In genomic region chr7:2634265-2635145, GRCh38 we compare ENCODE assay signal across 9 cellular contexts. TPM values are rescaled to one million over a fixed set of nuclear protein-coding genes. Genes with fewer than 3 reads are reported as not detected.
DNase-seq lines count a peak whose midpoint lies in the region; ATAC-seq and TF ChIP-seq lines count a peak whose summit lies in the region.
"Had no signal": no experiment of that assay in that cellular context is flagged by ENCODE, and none has a peak within 500 bp of the region (broad histone marks: within the 10 kb centered on the region; RNA-seq: fewer than 3 reads in every experiment).

No MANE protein-coding gene starts in this region.

- H3K4me1 Mint-ChIP-seq in IgD-negative memory B cell, result peaks cover 12 to 21% (median 16%) of the 10 kb centered on the region in 3 donors
- H3K4me1 Mint-ChIP-seq in naive thymus-derived CD4-positive, alpha-beta T cell, result peaks cover 0 to 19% (median 15%) of the 10 kb centered on the region in 7 donors

- POLR2A ChIA-PET in AG04450 (lab: Yijun Ruan, JAX), result interaction anchor here (1.0 to 1.4 kb wide), 2 partner anchors 16 to 34 kb away, joined by 5 to 6 read pairs; no protein-coding TSS in a partner anchor
- POLR2A ChIA-PET in naive thymus-derived CD4-positive, alpha-beta T cell (lab: Charles Lee), result no interaction called here

- no peak for ATAC-seq in naive thymus-derived CD4-positive, alpha-beta T cell
- no peak for ATAC-seq in GM19023 (IDR thresholded peaks at IDR 0.05; ENCODE audit: unreplicated experiment)

- peak overlapping the region in 2 of 3 donors; percentile 48 to 56 for H3K27ac Mint-ChIP-seq in IgD-negative memory B cell
- peak overlapping the region in 5 of 9 donors; percentile 16 to 86 (median 60) for H3K27ac Mint-ChIP-seq in naive thymus-derived CD4-positive, alpha-beta T cell

- no peaks in the 10 kb centered on the region for H3K27me3 ChIP-seq in AG04450 (ENCODE audit: control insufficient read depth, insufficient read depth, low read length)
- no peaks in the 10 kb centered on the region for H3K27me3 ChIP-seq in colonic mucosa
- H3K27me3 ChIP-seq in naive thymus-derived CD4-positive, alpha-beta T cell (ENCODE audit: control insufficient read depth in 2 of 2, insufficient read depth in 2 of 2, low read length in 2 of 2), result no peaks in the 10 kb centered on the region

- peak overlapping the region; percentile 52 to 97 (median 76) for H3K4me3 Mint-ChIP-seq in IgD-negative memory B cell
- H3K4me3 Mint-ChIP-seq in naive thymus-derived CD4-positive, alpha-beta T cell, result peak overlapping the region; percentile 48 to 96 (median 89)

- H3K9me3 ChIP-seq in AG04450 (ENCODE audit: control insufficient read depth, insufficient read depth, low read length) (no peaks in the 10 kb centered on the region; the same call in 1 of the 2 replicates), colonic mucosa (no peaks in the 10 kb centered on the region)
- H3K9me3 ChIP-seq in naive thymus-derived CD4-positive, alpha-beta T cell (ENCODE audit: control insufficient read depth in 2 of 3, low read length in 3 of 3), result no peaks in the 10 kb centered on the region

- CTCF ChIA-PET in AG04450 (lab: Charles Lee), result interaction anchor here (1.1 kb wide), 1 partner anchor 45 kb away, joined by 3 read pairs; no protein-coding TSS in a partner anchor
- CTCF ChIA-PET in naive thymus-derived CD4-positive, alpha-beta T cell (lab: Charles Lee), result no interaction called here

- no peaks in the 10 kb centered on the region for H3K27me3 Mint-ChIP-seq in IgD-negative memory B cell
- no peaks in the 10 kb centered on the region for H3K27me3 Mint-ChIP-seq in naive thymus-derived CD4-positive, alpha-beta T cell

- H3K4me1 ChIP-seq in colonic mucosa, result peaks cover 12% of the 10 kb centered on the region
- H3K4me1 ChIP-seq in naive thymus-derived CD4-positive, alpha-beta T cell (ENCODE audit: control insufficient read depth in 2 of 2, insufficient read depth in 2 of 2, low read length in 2 of 2), result peaks cover 3 to 16% of the 10 kb centered on the region in 2 donors

- peak overlapping the region; percentile 95 for H3K4me3 ChIP-seq in AG04450 (ENCODE audit: low read depth, low read length)
- H3K4me3 ChIP-seq in colonic mucosa, result no peak overlapping the region
- H3K4me3 ChIP-seq in naive thymus-derived CD4-positive, alpha-beta T cell (ENCODE audit: low read length), result no peak overlapping the region

- no peaks in the 10 kb centered on the region for H3K36me3 Mint-ChIP-seq in IgD-negative memory B cell
- no peaks in the 10 kb centered on the region for H3K36me3 Mint-ChIP-seq in naive thymus-derived CD4-positive, alpha-beta T cell

- no peak for TF ChIP-seq CTCF in AG04450 (IDR thresholded peaks at IDR 0.05; ENCODE audit: low read depth, low read length)
- no peak for TF ChIP-seq CTCF in colonic mucosa (IDR thresholded peaks at IDR 0.05)

- peak overlapping the region; percentile 56 to 94 for H3K9ac ChIP-seq in colonic mucosa (ENCODE audit: low read depth in 2 of 2, low read length in 2 of 2)

- H3K9me3 Mint-ChIP-seq in IgD-negative memory B cell, result no peaks in the 10 kb centered on the region
- H3K9me3 Mint-ChIP-seq in naive thymus-derived CD4-positive, alpha-beta T cell, result no peaks in the 10 kb centered on the region

- H3K36me3 ChIP-seq in colonic mucosa, result no peaks in the 10 kb centered on the region
- peaks cover 0 to 5% (median 0%) of the 10 kb centered on the region in 3 experiments for H3K36me3 ChIP-seq in naive thymus-derived CD4-positive, alpha-beta T cell (ENCODE audit: control insufficient read depth in 2 of 3, insufficient read depth in 3 of 3, low read length in 3 of 3)

- DNase-seq in AG04450 (ENCODE audit: low read depth, low spot score), result no peak
- no peak for DNase-seq in colonic mucosa
- DNase-seq in naive thymus-derived CD4-positive, alpha-beta T cell, result no peak
- no peak for DNase-seq in HPDE6-E6E7 (ENCODE audit: extremely low spot score)
- DNase-seq in cerebellar cortex (ENCODE audit: low spot score), result no peak
- no peak for DNase-seq in ecto neural progenitor cell (ENCODE audit: low spot score)
- DNase-seq: effector memory CD4-positive, alpha-beta T cell had no signal

- intact Hi-C loops in colonic mucosa (cut with DNase I), result no loop called here
- intact Hi-C loops in naive thymus-derived CD4-positive, alpha-beta T cell (cut with micrococcal nuclease), result loop anchor here (5.0 kb wide), 3 partner anchors 73 to 322 kb away; partner anchors contain the start of genes CHST12 (in 1 of the 2) and SNX8 (in 1 of the 2)

- H3K27ac ChIP-seq in AG04450 (ENCODE audit: low read depth, low read length) (peak overlapping the region; percentile 94), colonic mucosa (peak overlapping the region; percentile 81)
- peak overlapping the region; percentile 79 for H3K27ac ChIP-seq in naive thymus-derived CD4-positive, alpha-beta T cell (ENCODE audit: low read depth, low read length)

RNA-seq across cellular contexts. Expression of gene TTYH3, which starts 2.7 kb away (rescaled TPM):
- 30.8 and 50.7 TPM in 2 replicates for polyA plus RNA-seq in AG04450 (2011; rRNA removed)
- polyA minus RNA-seq in AG04450 (2011; rRNA and poly(A)+ RNA removed), result 23.1 and 24.5 TPM in 2 replicates
- 2.0 TPM for polyA plus RNA-seq in IgD-negative memory B cell
- total RNA-seq in colonic mucosa, result 10 to 100 TPM; 50.0 to 59.5 TPM
- total RNA-seq in naive thymus-derived CD4-positive, alpha-beta T cell, result 100 to 1,000 TPM in 1 of 5 experiments, 10 to 100 TPM in 4; 15.9 to 115 (median 23.5) TPM
- polyA plus RNA-seq in naive thymus-derived CD4-positive, alpha-beta T cell, result 1 to 10 TPM in 1 of 2 donors, under 1 TPM in 1; 0.53 to 1.6 TPM

RNA-seq across cellular contexts. Expression of gene AMZ1, which starts 53.5 kb away (rescaled TPM):
- polyA plus RNA-seq in AG04450 (2011; rRNA removed) (0.43 and 0.67 TPM in 2 replicates), IgD-negative memory B cell (1.9 TPM)
- 0.78 and 1.1 TPM in 2 replicates for polyA minus RNA-seq in AG04450 (2011; rRNA and poly(A)+ RNA removed)
- under 1 TPM in 1 of 2 donors, not detected in 1; 0.08 TPM for total RNA-seq in colonic mucosa
- 1 to 10 TPM in 1 of 5 experiments, under 1 TPM in 4; 0.07 to 2.4 (median 0.80) TPM for total RNA-seq in naive thymus-derived CD4-positive, alpha-beta T cell
- polyA plus RNA-seq in naive thymus-derived CD4-positive, alpha-beta T cell, result under 1 TPM; 0.07 to 0.13 TPM

Comparison
In these comparisons a context has a peak if more than half of its experiments do, and no peak if none do; other contexts are left out.
1. RNA of gene TTYH3, which starts 2.7 kb away (polyA plus RNA-seq): 30.8 to 50.7 TPM in AG04450; 2.0 TPM in IgD-negative memory B cell (single experiment) and 0.53 to 1.6 TPM in naive thymus-derived CD4-positive, alpha-beta T cell; every median in the first group is over 10 times any median in the second.
2. Peak in every context shown above with its lines, with median percentiles within 50 percentile points of each other: H3K27ac ChIP-seq.